Comparison of ENCODE assay signal across 1 cellular context in the genomic region with DNA sequence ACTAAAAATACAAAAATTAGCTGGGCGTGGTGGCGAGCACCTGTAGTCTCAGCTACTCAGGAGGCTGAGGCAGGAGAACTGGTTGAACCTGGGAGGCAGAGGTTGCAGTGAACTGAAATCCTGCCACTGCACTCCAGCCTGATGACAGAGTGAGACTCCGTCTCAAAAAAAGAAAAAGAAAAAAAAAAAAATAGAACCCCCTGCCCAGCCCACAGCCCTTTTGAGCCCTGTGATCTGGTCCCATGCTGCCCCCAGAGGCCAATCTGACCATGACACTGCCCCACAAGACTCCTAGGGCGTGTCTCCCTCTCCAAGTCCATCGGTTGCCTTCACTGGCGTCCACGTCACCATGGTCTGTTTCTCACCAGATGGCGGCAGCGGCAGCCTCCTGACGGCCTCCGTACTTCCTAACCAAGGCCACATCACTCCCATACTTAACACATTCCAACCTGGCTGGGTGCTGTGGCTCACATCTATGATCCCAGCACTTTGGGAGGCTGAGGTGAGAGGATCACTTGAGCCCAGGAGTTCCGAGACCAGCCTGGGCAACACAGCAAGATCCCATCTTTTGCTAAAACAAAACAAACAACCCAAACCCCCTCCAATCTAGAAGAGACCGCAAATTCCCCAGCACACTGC.
TF ChIP-seq lines count a peak whose summit lies in the region.

No MANE protein-coding gene starts in this region.

TF ChIP-seq in IMR-90, 13 proteins besides CTCF, POLR2A, EP300 and RAD21:
- TF ChIP-seq CHD1 (IDR thresholded peaks at IDR 0.05; ENCODE audit: low read depth, low read length): no peak
- TF ChIP-seq FOS (IDR thresholded peaks at IDR 0.05; ENCODE audit: low read depth, low read length): no peak
- no peak for TF ChIP-seq MXI1 (IDR thresholded peaks at IDR 0.05; ENCODE audit: borderline replicate concordance, low read depth, low read length)
- TF ChIP-seq SMC3 (IDR thresholded peaks at IDR 0.05; ENCODE audit: low read depth, low read length): peak; percentile 40
